ENCODE assay signal across 8 cellular contexts in the genomic region with DNA sequence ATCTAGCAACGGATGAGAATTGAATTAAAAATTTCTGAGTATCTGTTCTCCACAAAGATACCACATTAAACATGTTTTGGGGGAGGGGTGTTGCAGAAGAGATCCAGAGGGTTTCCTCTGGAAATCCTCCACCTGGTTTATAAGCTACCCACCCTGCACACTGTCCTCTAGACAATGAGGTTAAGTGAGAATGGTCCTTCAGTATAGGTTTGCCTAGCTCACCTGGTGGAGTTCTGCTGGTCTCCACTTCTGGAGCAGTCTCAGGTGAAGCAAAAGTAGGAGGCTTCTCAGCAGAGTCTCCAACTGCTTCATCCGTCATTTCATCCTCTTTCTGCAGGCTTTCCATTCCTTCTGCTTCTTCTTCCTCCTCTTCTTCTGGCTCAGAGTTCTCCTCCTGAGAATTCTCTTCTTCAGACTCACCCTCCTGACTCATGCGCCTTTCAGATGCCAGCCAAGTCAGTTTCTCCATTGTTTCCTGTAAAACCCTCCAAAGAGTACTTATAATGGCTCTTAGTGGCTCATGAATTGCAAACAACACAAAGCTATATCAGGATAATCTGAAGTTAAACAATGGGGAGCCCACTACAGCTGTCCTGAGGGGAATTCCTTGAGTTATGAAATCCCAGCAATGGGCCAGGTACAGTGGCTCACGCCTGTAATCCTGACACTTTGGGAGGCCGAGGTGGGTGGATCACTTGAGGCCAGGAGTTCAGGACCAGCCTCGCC.
A peak's percentile ranks its signal among the peaks of the same experiment; 100 is the strongest.
DNase-seq lines count a peak whose midpoint lies in the region; ATAC-seq and TF ChIP-seq lines count a peak whose summit lies in the region.
"Not testable (repeated sequence)": the region's sequence is repeated elsewhere in the genome, so short reads cannot be mapped to it uniquely, and the experiment has no call there.

No MANE protein-coding gene starts in this region.

- H3K4me3 Mint-ChIP-seq in GM23338, result not testable (repeated sequence)

- H3K79me2 ChIP-seq in GM23338 (replicated peaks; ENCODE audit: insufficient read depth), result not testable (repeated sequence)

- not testable (repeated sequence) for TF ChIP-seq CTCF in AG09309 (IDR thresholded peaks at IDR 0.05; ENCODE audit: control insufficient read depth, insufficient read depth, low read depth, low read length, missing control alignments); GM23338 (conservative IDR thresholded peaks at IDR 0.05; ENCODE audit: low read depth in 2 of 2); stomach (IDR thresholded peaks at IDR 0.05)

- not testable (repeated sequence) for H3K27ac Mint-ChIP-seq in GM23338

- not testable (repeated sequence) for ATAC-seq in GM23338; Right ventricle myocardium superior (ENCODE audit: poor library complexity)

- not testable (repeated sequence) for H3K27ac ChIP-seq in GM23338 (ENCODE audit: low read depth); stomach

- H3K36me3 Mint-ChIP-seq in GM23338 (ENCODE audit: low read depth), result peaks cover 68% of the 10 kb centered on the region

- H3K9me3 Mint-ChIP-seq in GM23338, result not testable (repeated sequence)

- not testable (repeated sequence) for H3K4me1 Mint-ChIP-seq in GM23338

- H3K27me3 ChIP-seq in GM23338 (ENCODE audit: insufficient read depth); stomach: not testable (repeated sequence)

- not testable (repeated sequence) for H3K4me1 ChIP-seq in GM23338 (ENCODE audit: insufficient read depth); stomach

- WGBS in stomach, 5 donors, result 80 to 94% (median 81%) methylated on average over 6 of the region's 6 CpGs

- peaks cover 44% of the 10 kb centered on the region for H3K36me3 ChIP-seq in GM23338 (ENCODE audit: insufficient read depth)
- H3K36me3 ChIP-seq in stomach, result peaks cover 64 to 100% (median 97%) of the 10 kb centered on the region in 4 donors

- H4K20me1 ChIP-seq in GM23338 (replicated peaks; ENCODE audit: insufficient read depth), result not testable (repeated sequence)

- H3K4me3 ChIP-seq in AG09309 (ENCODE audit: control insufficient read depth, low read depth, low read length); GM23338; stomach: not testable (repeated sequence)

- H3K9me2 ChIP-seq in GM23338 (ENCODE audit: insufficient read depth), result not testable (repeated sequence)

- not testable (repeated sequence) for H2AFZ ChIP-seq in GM23338

- H3K4me2 ChIP-seq in GM23338, result not testable (repeated sequence)

- not testable (repeated sequence) for TF ChIP-seq EP300 in stomach (IDR thresholded peaks at IDR 0.05)

- TF ChIP-seq POLR2A in stomach (IDR thresholded peaks at IDR 0.05), result not testable (repeated sequence)

- H3K27me3 Mint-ChIP-seq in GM23338 (ENCODE audit: insufficient read depth, low read depth, poor library complexity), result not testable (repeated sequence)

- intact Hi-C loops in Right ventricle myocardium superior (cut with DNase I); stomach (cut with DNase I; ENCODE audit: low total_unique reads): not testable (repeated sequence)

- H3K9me3 ChIP-seq in stomach, result not testable (repeated sequence)

- not testable (repeated sequence) for H3F3A ChIP-seq in GM23338 (replicated peaks; ENCODE audit: low read depth)

- DNase-seq in AG09309 (ENCODE audit: low read depth), result peak; percentile 83
- DNase-seq in GM23338 (ENCODE audit: low spot score), result peak; percentile 25
- DNase-seq in MV-4-11 (lab: John Stamatoyannopoulos, UW), result peak; percentile 33
- peak; percentile 34 to 44 for DNase-seq in SW 1271 (lab: John Stamatoyannopoulos, UW)
- peak; percentile 15 for DNase-seq in cerebellar cortex (ENCODE audit: low spot score)
- peak; percentile 47 for DNase-seq in Right ventricle myocardium superior
- peak; percentile 74 for DNase-seq in myocyte (ENCODE audit: low read depth)
- peak; percentile 50 for DNase-seq in stomach

Comparison
In these comparisons a context has a peak if more than half of its experiments do, and no peak if none do; other contexts are left out.
1. DNase-seq: peak in every context shown above with its lines; median percentile 83 in AG09309; 74 in myocyte; 50 in stomach; 47 in Right ventricle myocardium superior; 39 in SW 1271; 33 in MV-4-11; 25 in GM23338; 15 in cerebellar cortex.